ENCODE assay signal across 1 cellular context in the genomic region with DNA sequence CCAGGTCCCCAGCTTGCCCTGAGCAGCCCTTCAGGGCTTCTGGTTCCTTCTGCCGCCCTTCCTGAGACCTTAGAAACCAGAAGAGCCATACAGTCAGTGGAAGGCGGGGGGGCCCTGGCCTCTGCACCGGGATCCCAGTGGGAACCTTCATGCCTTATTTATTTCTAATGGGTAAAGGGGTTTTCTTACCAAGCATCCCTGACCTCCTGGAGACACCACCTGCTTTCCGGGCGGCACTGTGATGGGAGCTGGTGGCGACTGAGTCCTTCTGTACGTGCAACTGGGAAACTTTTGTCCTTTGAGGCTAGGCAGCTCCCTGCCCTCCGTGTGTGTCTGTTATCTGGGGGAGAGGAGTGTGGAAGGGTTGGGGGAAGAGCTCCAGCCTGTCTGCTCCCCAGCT.
TF ChIP-seq lines count a peak whose summit lies in the region.

No MANE protein-coding gene starts in this region.

TF ChIP-seq in HCT116, 20 proteins besides CTCF, POLR2A, EP300 and RAD21:
- no peak for TF ChIP-seq EZH2phosphoT487 (IDR thresholded peaks at IDR 0.05; ENCODE audit: borderline replicate concordance)
- TF ChIP-seq EGR1 (IDR thresholded peaks at IDR 0.05; ENCODE audit: low read depth) = no peak
